22 cellular contexts compared by ENCODE assay signal in the genomic region with DNA sequence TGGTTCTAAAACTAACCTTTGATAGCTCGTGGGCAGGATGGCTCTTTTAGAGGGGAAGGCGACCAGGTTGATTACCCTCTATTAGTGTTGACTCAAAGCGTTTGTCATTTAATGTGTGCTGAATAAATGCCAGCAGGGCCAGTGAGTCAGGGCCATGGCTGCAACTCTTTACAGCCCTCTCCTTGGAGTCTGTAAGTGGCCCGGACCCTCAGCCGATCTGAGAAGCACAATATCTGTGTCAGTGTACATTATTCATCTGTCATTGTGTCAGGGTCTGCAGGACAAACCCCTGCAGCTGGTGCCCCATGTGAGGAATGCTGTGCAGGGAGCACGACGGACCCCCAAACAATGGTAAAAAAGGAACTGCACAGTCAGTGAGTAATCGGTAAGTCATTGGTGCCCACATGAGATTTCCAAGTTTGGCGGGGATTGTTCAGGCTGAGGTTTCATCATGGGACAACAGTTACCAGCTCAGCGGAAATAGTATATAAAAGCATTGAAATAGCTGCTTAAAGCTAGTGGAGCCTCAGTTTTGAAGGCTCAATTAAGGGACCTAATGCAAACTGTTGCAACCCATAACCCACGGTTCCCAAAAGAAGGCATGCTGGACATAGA.
DNase-seq lines count a peak whose midpoint lies in the region; ATAC-seq, FAIRE-seq and TF ChIP-seq lines count a peak whose summit lies in the region.
"Had no signal": no experiment of that assay in that cellular context is flagged by ENCODE, and none has a peak within 500 bp of the region (broad histone marks: within the 10 kb centered on the region; RNA-seq: fewer than 3 reads in every experiment).

No MANE protein-coding gene starts in this region.

- TF ChIP-seq POLR2A in H54 (IDR thresholded peaks at IDR 0.05; ENCODE audit: low read depth, low read length): no peak

- no peaks in the 10 kb centered on the region for H3K36me3 ChIP-seq in RWPE2 (ENCODE audit: low read depth)
- H3K36me3 ChIP-seq: BLaER1, SJSA1 had no signal

- H3K9me3 ChIP-seq in RWPE2 (ENCODE audit: severe bottlenecking): no peaks in the 10 kb centered on the region

- no peak for TF ChIP-seq CTCF in RWPE2 (IDR thresholded peaks at IDR 0.05; ENCODE audit: poor library complexity, severe bottlenecking)

- H3K27ac ChIP-seq in RWPE2 (ENCODE audit: poor library complexity, severe bottlenecking): peak overlapping the region; percentile 100
- H3K27ac ChIP-seq: BLaER1, GM23248, SJSA1 had no signal

- H3K4me3 ChIP-seq in RWPE2 (ENCODE audit: severe bottlenecking): no peak overlapping the region
- H3K4me3 ChIP-seq: BLaER1, GM23248, SJSA1 had no signal

- peaks cover 45% of the 10 kb centered on the region for H3K4me1 ChIP-seq in RWPE2 (ENCODE audit: insufficient read depth, poor library complexity, severe bottlenecking)
- H3K4me1 ChIP-seq: BLaER1, SJSA1 had no signal

- no peaks in the 10 kb centered on the region for H3K27me3 ChIP-seq in RWPE2 (ENCODE audit: insufficient read depth, poor library complexity, severe bottlenecking)
- H3K27me3 ChIP-seq: BLaER1, SJSA1 had no signal

- DNase-seq in A172 (ENCODE audit: low spot score) (peak; percentile 26), H54 (ENCODE audit: insufficient read length, low spot score) (peak; percentile 14), M059J (ENCODE audit: low read depth) (peak; percentile 91), RWPE2 (ENCODE audit: low spot score) (no peak), AG08396 (ENCODE audit: low spot score) (no peak), AG20443 (ENCODE audit: low spot score) (no peak), NCI-H1417 treated with DMSO at 0.1 percent for 48 hours (lab: John Stamatoyannopoulos, UW) (no peak)
- DNase-seq: 8988T; Calu3; CD8-positive, alpha-beta T cell; DMS53; GM23248; IMR-90; NCI-H1092 treated with DMSO at 0.1 percent for 48 hours; NCI-H1694; NCI-H2081 treated with DMSO at 0.1 percent for 48 hours; NCI-H510A; NCI-H748 treated with DMSO at 0.1 percent for 48 hours; NK-92 treated with Interleukin-12 subunit alpha and Interleukin-12 subunit beta, amount 100 ng/mL, for 24 hours had no signal

- FAIRE-seq in H54 (lab: Jason Lieb, UNC): peak; percentile 95

- peak; percentile 43 for ATAC-seq in RWPE2 (ENCODE audit: low read depth)
- no peak for ATAC-seq in GM21447 (IDR thresholded peaks at IDR 0.05; ENCODE audit: unreplicated experiment)
- ATAC-seq: CD8-positive, alpha-beta T cell had no signal

Comparison
In these comparisons a context has a peak if more than half of its experiments do, and no peak if none do; other contexts are left out.
1. DNase-seq: peak in A172 (single experiment), H54 (single experiment) and M059J (single experiment); none in RWPE2 (single experiment), AG08396 (single experiment), AG20443 (single experiment) and NCI-H1417 treated with DMSO at 0.1 percent for 48 hours (single experiment).